ENCODE assay signal across 1 cellular context in the genomic region with DNA sequence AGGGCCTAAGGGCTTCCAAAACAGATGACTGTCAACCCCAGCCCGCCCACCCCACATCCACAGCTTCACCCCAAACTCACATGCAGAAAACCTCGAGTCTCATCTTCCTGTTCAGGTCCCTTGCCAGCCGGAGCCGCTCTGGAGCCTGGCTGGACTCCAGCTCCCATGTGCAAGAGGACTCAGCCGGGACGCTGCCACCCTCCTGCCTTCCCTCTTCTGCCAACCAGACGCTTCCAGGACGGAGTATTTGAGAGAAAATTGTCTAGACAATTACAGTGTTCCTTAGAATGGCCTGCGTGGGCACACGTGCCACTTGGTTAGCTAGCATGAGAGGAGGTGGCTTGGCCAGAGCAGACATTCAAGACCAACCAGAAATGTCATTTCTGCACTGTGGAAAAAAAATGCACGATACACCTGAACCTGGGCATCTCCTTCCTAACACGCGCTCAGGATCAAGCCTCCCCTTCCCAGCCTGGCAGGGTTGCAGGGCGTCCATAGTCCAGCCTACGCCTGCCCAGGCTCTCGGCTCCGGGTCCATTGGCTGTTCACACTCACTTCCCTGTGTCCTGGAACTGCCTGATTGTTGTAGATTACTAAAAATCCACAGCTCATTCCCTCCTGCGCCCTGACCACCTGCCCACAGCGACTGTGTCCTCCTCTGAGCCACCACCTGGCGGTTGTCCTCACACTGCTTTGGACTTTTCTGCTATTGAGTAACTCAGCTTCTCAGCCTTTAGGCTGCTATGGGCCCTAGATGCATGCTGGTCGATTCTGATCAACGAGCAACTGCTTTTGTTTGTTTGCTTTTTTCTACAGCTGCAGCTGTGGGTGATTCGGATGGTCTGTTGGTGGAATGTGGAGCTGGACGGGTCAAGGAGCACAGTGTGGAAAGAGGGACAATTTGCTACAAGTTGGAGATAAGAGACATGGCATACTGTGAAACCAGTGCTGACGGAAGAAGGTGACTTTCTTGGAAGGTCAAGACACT.
A peak's percentile ranks its signal among the peaks of the same experiment; 100 is the strongest.
TF ChIP-seq lines count a peak whose summit lies in the region.

A gene with protein sequence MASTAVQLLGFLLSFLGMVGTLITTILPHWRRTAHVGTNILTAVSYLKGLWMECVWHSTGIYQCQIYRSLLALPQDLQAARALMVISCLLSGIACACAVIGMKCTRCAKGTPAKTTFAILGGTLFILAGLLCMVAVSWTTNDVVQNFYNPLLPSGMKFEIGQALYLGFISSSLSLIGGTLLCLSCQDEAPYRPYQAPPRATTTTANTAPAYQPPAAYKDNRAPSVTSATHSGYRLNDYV (minus strand): TSS at position 708 of the 988 bp plus-strand sequence. CDS start 18,427 bp downstream, outside the sequence.

TF ChIP-seq in liver, 16 proteins besides CTCF, POLR2A, EP300 and RAD21 (continued from another document):
- TF ChIP-seq, protein P1, sequence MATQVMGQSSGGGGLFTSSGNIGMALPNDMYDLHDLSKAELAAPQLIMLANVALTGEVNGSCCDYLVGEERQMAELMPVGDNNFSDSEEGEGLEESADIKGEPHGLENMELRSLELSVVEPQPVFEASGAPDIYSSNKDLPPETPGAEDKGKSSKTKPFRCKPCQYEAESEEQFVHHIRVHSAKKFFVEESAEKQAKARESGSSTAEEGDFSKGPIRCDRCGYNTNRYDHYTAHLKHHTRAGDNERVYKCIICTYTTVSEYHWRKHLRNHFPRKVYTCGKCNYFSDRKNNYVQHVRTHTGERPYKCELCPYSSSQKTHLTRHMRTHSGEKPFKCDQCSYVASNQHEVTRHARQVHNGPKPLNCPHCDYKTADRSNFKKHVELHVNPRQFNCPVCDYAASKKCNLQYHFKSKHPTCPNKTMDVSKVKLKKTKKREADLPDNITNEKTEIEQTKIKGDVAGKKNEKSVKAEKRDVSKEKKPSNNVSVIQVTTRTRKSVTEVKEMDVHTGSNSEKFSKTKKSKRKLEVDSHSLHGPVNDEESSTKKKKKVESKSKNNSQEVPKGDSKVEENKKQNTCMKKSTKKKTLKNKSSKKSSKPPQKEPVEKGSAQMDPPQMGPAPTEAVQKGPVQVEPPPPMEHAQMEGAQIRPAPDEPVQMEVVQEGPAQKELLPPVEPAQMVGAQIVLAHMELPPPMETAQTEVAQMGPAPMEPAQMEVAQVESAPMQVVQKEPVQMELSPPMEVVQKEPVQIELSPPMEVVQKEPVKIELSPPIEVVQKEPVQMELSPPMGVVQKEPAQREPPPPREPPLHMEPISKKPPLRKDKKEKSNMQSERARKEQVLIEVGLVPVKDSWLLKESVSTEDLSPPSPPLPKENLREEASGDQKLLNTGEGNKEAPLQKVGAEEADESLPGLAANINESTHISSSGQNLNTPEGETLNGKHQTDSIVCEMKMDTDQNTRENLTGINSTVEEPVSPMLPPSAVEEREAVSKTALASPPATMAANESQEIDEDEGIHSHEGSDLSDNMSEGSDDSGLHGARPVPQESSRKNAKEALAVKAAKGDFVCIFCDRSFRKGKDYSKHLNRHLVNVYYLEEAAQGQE (IDR thresholded peaks at IDR 0.05): peak; percentile 74
- TF ChIP-seq RXRA (IDR thresholded peaks at IDR 0.05) (peak; percentile 90 to 96), EGR1 (IDR thresholded peaks at IDR 0.05; ENCODE audit: low read depth in 2 of 2) (peak in 1 of 2 donors; percentile 41), HNF4G (IDR thresholded peaks at IDR 0.05) (peak; percentile 90), YY1 (IDR thresholded peaks at IDR 0.05) (peak; percentile 81)
- TF ChIP-seq, protein P2, sequence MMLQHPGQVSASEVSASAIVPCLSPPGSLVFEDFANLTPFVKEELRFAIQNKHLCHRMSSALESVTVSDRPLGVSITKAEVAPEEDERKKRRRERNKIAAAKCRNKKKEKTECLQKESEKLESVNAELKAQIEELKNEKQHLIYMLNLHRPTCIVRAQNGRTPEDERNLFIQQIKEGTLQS (IDR thresholded peaks at IDR 0.05): peak; percentile 67
